35 cellular contexts compared by ENCODE assay signal in the genomic region with DNA sequence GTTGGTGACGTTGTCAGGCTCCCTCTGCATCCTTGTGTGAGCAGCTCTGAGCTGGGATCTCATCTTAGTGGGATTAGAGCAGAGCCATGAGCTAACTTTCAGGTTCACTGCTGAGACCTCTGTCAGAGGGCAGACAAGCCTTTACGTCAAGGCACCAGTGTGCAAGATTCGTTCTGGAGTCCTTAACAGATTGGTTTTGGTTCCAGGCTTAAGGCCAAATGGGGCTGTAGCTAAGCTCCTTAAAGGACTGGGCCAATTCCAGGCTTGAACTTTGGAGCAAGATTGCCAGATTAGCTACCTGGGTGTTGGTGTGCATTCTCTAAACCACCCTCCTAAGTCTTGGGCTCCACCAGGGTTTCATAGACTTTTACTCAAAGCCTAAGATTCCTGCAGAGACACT. TPM values are rescaled to one million over a fixed set of nuclear protein-coding genes. Genes with fewer than 3 reads are reported as not detected.
"Had no signal": no experiment of that assay in that cellular context is flagged by ENCODE, and none has a peak within 500 bp of the region (broad histone marks: within the 10 kb centered on the region; RNA-seq: fewer than 3 reads in every experiment).

No MANE protein-coding gene starts in this region.

- H3K4me1 Mint-ChIP-seq: activated T-helper 17 cell treated with anti-CD3 and anti-CD28 coated beads, Interleukin-2, amount 50 U/mL, for 72 hours had no signal

- H3K27me3 Mint-ChIP-seq: activated CD8-positive, alpha-beta T cell treated with anti-CD3 and anti-CD28 coated beads for 36 hours; activated naive CD8-positive, alpha-beta T cell treated with anti-CD3 and anti-CD28 coated beads for 36 hours; activated T-helper 17 cell treated with anti-CD3 and anti-CD28 coated beads, Interleukin-2, amount 50 U/mL, for 72 hours had no signal

- DNase-seq: activated CD4-positive, alpha-beta T cell treated with anti-CD3 and anti-CD28 coated beads, Interleukin-2, amount 10 ng/mL, durations not matched to agents 24 days and 14 days; activated CD4-positive, alpha-beta T cell treated with anti-CD3 and anti-CD28 coated beads, Interleukin-2, amount 50 U/mL, for 4 hours; activated CD8-positive, alpha-beta T cell treated with anti-CD3 and anti-CD28 coated beads for 36 hours; activated effector memory CD4-positive, alpha-beta T cell treated with anti-CD3 and anti-CD28 coated beads, Interleukin-2, amount 50 U/mL, for 16 hours; activated naive CD4-positive, alpha-beta T cell; activated naive CD4-positive, alpha-beta T cell treated with anti-CD3 and anti-CD28 coated beads, Interleukin-2, amount 50 U/mL, for 16 hours; activated naive CD8-positive, alpha-beta T cell treated with anti-CD3 and anti-CD28 coated beads for 36 hours; activated T-cell treated with anti-CD3 and anti-CD28 coated beads, Interleukin-2, amount 50 U/mL, for 1 hour; activated T-cell treated with anti-CD3 and anti-CD28 coated beads, Interleukin-2, amount 50 U/mL, for 72 hours; amniotic stem cell; aorta; brain microvascular endothelial cell; central memory CD4-positive, alpha-beta T cell; NCI-H1105; NCI-H1417 treated with DMSO at 0.1 percent for 48 hours; NCI-H187 treated with DMSO at 0.1 percent for 48 hours; NCI-H2081; NCI-H2171 treated with DMSO at 0.1 percent for 48 hours; NCI-H2227 treated with DMSO at 0.1 percent for 48 hours; NCI-H446; NCI-H510A treated with DMSO at 0.1 percent for 48 hours; NCI-H526 treated with DMSO at 0.1 percent for 48 hours; NCI-H774; SHP77; SJCRH30; T1000 had no signal

- H3K4me3 Mint-ChIP-seq: activated CD4-positive, alpha-beta T cell treated with anti-CD3 and anti-CD28 coated beads, Interleukin-2, amount 10 ng/mL, durations not matched to agents 24 days and 14 days; activated CD8-positive, alpha-beta T cell treated with anti-CD3 and anti-CD28 coated beads for 36 hours; activated naive CD8-positive, alpha-beta T cell treated with anti-CD3 and anti-CD28 coated beads for 36 hours; activated T-cell treated with anti-CD3 and anti-CD28 coated beads, Interleukin-2, amount 50 U/mL, for 72 hours; activated T-helper 17 cell treated with anti-CD3 and anti-CD28 coated beads, Interleukin-2, amount 50 U/mL, for 72 hours had no signal

- H3K27me3 ChIP-seq: brain microvascular endothelial cell, SJCRH30 had no signal

- H3K4me3 ChIP-seq: SJCRH30, SK-N-MC had no signal

- H3K36me3 ChIP-seq: brain microvascular endothelial cell, SJCRH30 had no signal

- H3K27ac Mint-ChIP-seq: activated CD4-positive, alpha-beta T cell treated with anti-CD3 and anti-CD28 coated beads, Interleukin-2, amount 10 ng/mL, durations not matched to agents 24 days and 14 days; activated CD8-positive, alpha-beta T cell treated with anti-CD3 and anti-CD28 coated beads for 36 hours; activated naive CD8-positive, alpha-beta T cell treated with anti-CD3 and anti-CD28 coated beads for 36 hours; activated T-cell treated with anti-CD3 and anti-CD28 coated beads, Interleukin-2, amount 50 U/mL, for 72 hours; activated T-helper 17 cell treated with anti-CD3 and anti-CD28 coated beads, Interleukin-2, amount 50 U/mL, for 72 hours had no signal

- H3K9me3 ChIP-seq: SJCRH30 had no signal

- ATAC-seq: activated CD8-positive, alpha-beta T cell treated with anti-CD3 and anti-CD28 coated beads for 36 hours; activated T-cell treated with anti-CD3 and anti-CD28 coated beads, Interleukin-2, amount 50 U/mL, for 72 hours; activated T-helper 17 cell treated with anti-CD3 and anti-CD28 coated beads, Interleukin-2, amount 50 U/mL, for 72 hours; Panc1 had no signal

- H3K4me1 ChIP-seq: SJCRH30 had no signal

- H3K27ac ChIP-seq: brain microvascular endothelial cell, SJCRH30, SK-N-MC had no signal

RNA-seq across cellular contexts. Expression of gene PDC, which starts 52.6 kb away (rescaled TPM):
- total RNA-seq: activated CD4-positive, alpha-beta T cell treated with anti-CD3 and anti-CD28 coated beads, Interleukin-2, amount 10 ng/mL, durations not matched to agents 24 days and 14 days; activated CD8-positive, alpha-beta memory T cell treated with anti-CD3 and anti-CD28 coated beads for 36 hours; activated CD8-positive, alpha-beta T cell treated with anti-CD3 and anti-CD28 coated beads for 36 hours; activated naive CD8-positive, alpha-beta T cell treated with anti-CD3 and anti-CD28 coated beads for 36 hours; activated T-cell treated with anti-CD3 and anti-CD28 coated beads, Interleukin-2, amount 50 U/mL, for 72 hours; activated T-helper 17 cell treated with anti-CD3 and anti-CD28 coated beads, Interleukin-2, amount 50 U/mL, for 72 hours; aorta; cerebellum; MCF 10A; RPMI7951; SJCRH30; T-helper 1 cell treated with Interleukin-12 subunit alpha and Interleukin-12 subunit beta and Interleukin-4 antibody, amounts not matched to agents 30 ng/mL and 1 ng/mL, for 36 hours; T-helper 2 cell treated with Interferon-gamma antibody and Interleukin-4, amounts not matched to agents 100 ng/mL and 5 ng/mL, for 36 hours had no signal
- polyA plus RNA-seq: aorta had no signal
